Comparison of ENCODE assay signal across 2 cellular contexts in the genomic region with DNA sequence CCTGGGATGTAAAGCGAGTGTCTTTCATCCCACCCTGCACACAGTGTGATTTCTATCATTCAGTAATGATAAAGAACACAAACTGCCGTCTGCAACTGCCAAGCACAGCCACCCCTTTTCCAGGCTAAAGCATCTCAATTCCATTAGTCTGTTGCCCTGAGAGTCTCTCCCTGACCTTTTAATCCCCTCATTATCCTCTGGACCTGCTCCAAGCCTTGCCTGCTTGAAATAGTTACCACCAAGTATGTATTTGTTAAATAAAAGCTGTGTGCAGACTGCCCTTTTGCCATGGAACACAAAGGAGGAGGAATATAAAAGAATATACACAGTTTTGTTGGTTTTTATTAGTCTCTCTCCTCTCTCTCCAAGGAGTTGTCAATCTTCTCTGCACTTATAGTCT.
TF ChIP-seq lines count a peak whose summit lies in the region.

No MANE protein-coding gene starts in this region.

TF ChIP-seq in SK-N-SH, 30 proteins besides CTCF, POLR2A, EP300 and RAD21:
- TF ChIP-seq SIN3A (IDR thresholded peaks at IDR 0.05; ENCODE audit: borderline replicate concordance, low read depth, low read length): no peak
- no peak for TF ChIP-seq MXI1 (IDR thresholded peaks at IDR 0.05; ENCODE audit: low read depth, low read length)
- TF ChIP-seq, protein P1, sequence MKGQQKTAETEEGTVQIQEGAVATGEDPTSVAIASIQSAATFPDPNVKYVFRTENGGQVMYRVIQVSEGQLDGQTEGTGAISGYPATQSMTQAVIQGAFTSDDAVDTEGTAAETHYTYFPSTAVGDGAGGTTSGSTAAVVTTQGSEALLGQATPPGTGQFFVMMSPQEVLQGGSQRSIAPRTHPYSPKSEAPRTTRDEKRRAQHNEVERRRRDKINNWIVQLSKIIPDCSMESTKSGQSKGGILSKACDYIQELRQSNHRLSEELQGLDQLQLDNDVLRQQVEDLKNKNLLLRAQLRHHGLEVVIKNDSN (IDR thresholded peaks at IDR 0.05; ENCODE audit: borderline replicate concordance, low read depth): no peak
- no peak for TF ChIP-seq MAX (IDR thresholded peaks at IDR 0.05; ENCODE audit: low read depth)
- TF ChIP-seq NFIC (IDR thresholded peaks at IDR 0.05; ENCODE audit: borderline replicate concordance): no peak
- no peak for TF ChIP-seq JUND (IDR thresholded peaks at IDR 0.05)
- TF ChIP-seq ELF1 (IDR thresholded peaks at IDR 0.05): no peak
- no peak for TF ChIP-seq GATA2 (CRISPR knock-in tag; IDR thresholded peaks at IDR 0.05)
- no peak for TF ChIP-seq POLR2AphosphoS5 (IDR thresholded peaks at IDR 0.05; ENCODE audit: low read depth, low read length)

TF ChIP-seq in SK-N-SH treated with all-trans-retinoic acid at 6 μM for 48 hours, 23 proteins besides CTCF, POLR2A, EP300 and RAD21:
- TF ChIP-seq ARNTL (CRISPR knock-in tag; IDR thresholded peaks at IDR 0.05; ENCODE audit: borderline replicate concordance, low read depth) (no peak), TSHZ2 (CRISPR knock-in tag; IDR thresholded peaks at IDR 0.05) (no peak), ZC3H10 (CRISPR knock-in tag; IDR thresholded peaks at IDR 0.05) (no peak), ZNF70 (CRISPR knock-in tag; IDR thresholded peaks at IDR 0.05) (no peak), ZFP3 (CRISPR knock-in tag; IDR thresholded peaks at IDR 0.05) (no peak), SNAI2 (CRISPR knock-in tag; IDR thresholded peaks at IDR 0.05) (no peak), TCF4 (CRISPR knock-in tag; IDR thresholded peaks at IDR 0.05; ENCODE audit: borderline replicate concordance) (no peak), RARB (CRISPR knock-in tag; IDR thresholded peaks at IDR 0.05) (no peak)
- TF ChIP-seq, protein P2, sequence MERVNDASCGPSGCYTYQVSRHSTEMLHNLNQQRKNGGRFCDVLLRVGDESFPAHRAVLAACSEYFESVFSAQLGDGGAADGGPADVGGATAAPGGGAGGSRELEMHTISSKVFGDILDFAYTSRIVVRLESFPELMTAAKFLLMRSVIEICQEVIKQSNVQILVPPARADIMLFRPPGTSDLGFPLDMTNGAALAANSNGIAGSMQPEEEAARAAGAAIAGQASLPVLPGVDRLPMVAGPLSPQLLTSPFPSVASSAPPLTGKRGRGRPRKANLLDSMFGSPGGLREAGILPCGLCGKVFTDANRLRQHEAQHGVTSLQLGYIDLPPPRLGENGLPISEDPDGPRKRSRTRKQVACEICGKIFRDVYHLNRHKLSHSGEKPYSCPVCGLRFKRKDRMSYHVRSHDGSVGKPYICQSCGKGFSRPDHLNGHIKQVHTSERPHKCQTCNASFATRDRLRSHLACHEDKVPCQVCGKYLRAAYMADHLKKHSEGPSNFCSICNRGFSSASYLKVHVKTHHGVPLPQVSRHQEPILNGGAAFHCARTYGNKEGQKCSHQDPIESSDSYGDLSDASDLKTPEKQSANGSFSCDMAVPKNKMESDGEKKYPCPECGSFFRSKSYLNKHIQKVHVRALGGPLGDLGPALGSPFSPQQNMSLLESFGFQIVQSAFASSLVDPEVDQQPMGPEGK (CRISPR knock-in tag; IDR thresholded peaks at IDR 0.05; ENCODE audit: borderline replicate concordance): no peak
- TF ChIP-seq, protein P3, sequence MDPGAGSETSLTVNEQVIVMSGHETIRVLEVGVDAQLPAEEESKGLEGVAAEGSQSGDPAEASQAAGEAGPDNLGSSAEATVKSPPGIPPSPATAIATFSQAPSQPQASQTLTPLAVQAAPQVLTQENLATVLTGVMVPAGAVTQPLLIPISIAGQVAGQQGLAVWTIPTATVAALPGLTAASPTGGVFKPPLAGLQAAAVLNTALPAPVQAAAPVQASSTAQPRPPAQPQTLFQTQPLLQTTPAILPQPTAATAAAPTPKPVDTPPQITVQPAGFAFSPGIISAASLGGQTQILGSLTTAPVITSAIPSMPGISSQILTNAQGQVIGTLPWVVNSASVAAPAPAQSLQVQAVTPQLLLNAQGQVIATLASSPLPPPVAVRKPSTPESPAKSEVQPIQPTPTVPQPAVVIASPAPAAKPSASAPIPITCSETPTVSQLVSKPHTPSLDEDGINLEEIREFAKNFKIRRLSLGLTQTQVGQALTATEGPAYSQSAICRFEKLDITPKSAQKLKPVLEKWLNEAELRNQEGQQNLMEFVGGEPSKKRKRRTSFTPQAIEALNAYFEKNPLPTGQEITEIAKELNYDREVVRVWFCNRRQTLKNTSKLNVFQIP (CRISPR knock-in tag; IDR thresholded peaks at IDR 0.05; ENCODE audit: borderline replicate concordance, low read depth): no peak
